ENCODE assay signal across 23 cellular contexts in genomic region chr3:174498638-174499037, GRCh38.
DNase-seq lines count a peak whose midpoint lies in the region; ATAC-seq, FAIRE-seq and TF ChIP-seq lines count a peak whose summit lies in the region.
"Had no signal": no experiment of that assay in that cellular context is flagged by ENCODE, and none has a peak within 500 bp of the region (broad histone marks: within the 10 kb centered on the region; RNA-seq: fewer than 3 reads in every experiment).

No MANE protein-coding gene starts in this region.

- peak overlapping the region; percentile 14 to 40 for H3K27ac ChIP-seq in ascending aorta
- H3K27ac ChIP-seq: cardiac muscle cell, prostate gland, SJSA1, suprapubic skin had no signal

- H3K4me3 ChIP-seq in ascending aorta = peak overlapping the region in 1 of 2 donors; percentile 28
- H3K4me3 ChIP-seq in fibroblast of pulmonary artery (replicated peaks; ENCODE audit: low read depth, low read length) = no peak overlapping the region
- H3K4me3 ChIP-seq: cardiac muscle cell, prostate gland, SJSA1, suprapubic skin had no signal

- ATAC-seq in HG02798 (IDR thresholded peaks at IDR 0.05; ENCODE audit: poor library complexity, unreplicated experiment) = no peak
- ATAC-seq: esophagus mucosa, HCT116 had no signal

- intact Hi-C loops in ascending aorta (cut with DNase I) = loop anchor here (5.0 kb wide), 1 partner anchor 56 kb away; no protein-coding TSS in a partner anchor

- H3K27me3 ChIP-seq in ascending aorta = no peaks in the 10 kb centered on the region
- H3K27me3 ChIP-seq: cardiac muscle cell, SJSA1, suprapubic skin had no signal

- H3K9me3 ChIP-seq in ascending aorta = no peaks in the 10 kb centered on the region
- H3K9me3 ChIP-seq: prostate gland, SJSA1, suprapubic skin had no signal

- H3K4me1 ChIP-seq in ascending aorta = peaks cover 0 to 8% of the 10 kb centered on the region in 2 donors
- H3K4me1 ChIP-seq: prostate gland, SJSA1 had no signal

- peak; percentile 6 for FAIRE-seq in H54 (lab: Jason Lieb, UNC)

- TF ChIP-seq CTCF in ascending aorta (IDR thresholded peaks at IDR 0.05) (no peak), fibroblast of pulmonary artery (IDR thresholded peaks at IDR 0.05; ENCODE audit: low read length, missing control alignments) (no peak)

- TF ChIP-seq POLR2A in H54 (IDR thresholded peaks at IDR 0.05; ENCODE audit: low read depth, low read length) = no peak

- no peaks in the 10 kb centered on the region for H3K36me3 ChIP-seq in ascending aorta
- H3K36me3 ChIP-seq: cardiac muscle cell, prostate gland, SJSA1, suprapubic skin had no signal

- peak; percentile 5 for DNase-seq in A172 (ENCODE audit: low spot score)
- no peak for DNase-seq in H54 (ENCODE audit: insufficient read length, low spot score)
- no peak for DNase-seq in ascending aorta (ENCODE audit: low spot score in 2 of 2)
- peak; percentile 20 for DNase-seq in fibroblast of pulmonary artery (ENCODE audit: low read depth)
- no peak for DNase-seq in SIG-M5 treated with dmso at 0.1 percent for 504 hours (lab: John Stamatoyannopoulos, UW; ENCODE audit: unreplicated experiment)
- DNase-seq in mesenteric fat pad (ENCODE audit: low spot score) = no peak
- DNase-seq in DMS79 treated with DMSO at 0.1 percent for 48 hours (lab: John Stamatoyannopoulos, UW) = no peak
- DNase-seq: 8988T; activated CD4-positive, CD25-positive, alpha-beta regulatory T cell treated with anti-CD3 and anti-CD28 coated beads, Interleukin-2, amount 50 U/mL, for 72 hours; CD4-positive, CD25-positive, alpha-beta regulatory T cell; KG1; NCI-H1048; NCI-H2029 treated with DMSO at 0.1 percent for 48 hours; NCI-H510A treated with DMSO at 0.1 percent for 48 hours; stimulated activated CD8-positive, alpha-beta memory T cell treated with anti-CD3 and anti-CD28 coated beads, Interleukin-4, amount 100 ng/mL, for 48 hours; T-helper 9 cell had no signal

Comparison
In these comparisons a context has a peak if more than half of its experiments do, and no peak if none do; other contexts are left out.
1. DNase-seq: peak in A172 (single experiment) and fibroblast of pulmonary artery (single experiment); none in H54 (single experiment), ascending aorta (0 of 2), SIG-M5 treated with dmso at 0.1 percent for 504 hours (single experiment), mesenteric fat pad (single experiment) and DMS79 treated with DMSO at 0.1 percent for 48 hours (single experiment).